In genomic region chr3:50350527-50351317, GRCh38 we compare ENCODE assay signal across 1 cellular context.
A peak's percentile ranks its signal among the peaks of the same experiment; 100 is the strongest.
TF ChIP-seq lines count a peak whose summit lies in the region.

TSS of gene CYB561D2 (plus strand) at chr3:50350862. CDS start at chr3:50351434, 572 bp downstream.
TSS of gene NPRL2 (minus strand) at chr3:50350775. CDS start at chr3:50350652, 123 bp downstream.

TF ChIP-seq in HepG2, 621 proteins besides CTCF, POLR2A, EP300 and RAD21 (continued from another document and continues in another):
- TF ChIP-seq ZNF260 (CRISPR knock-in tag; IDR thresholded peaks at IDR 0.05; ENCODE audit: borderline replicate concordance, low read depth) (peak; percentile 74; the same call in 1 of the 2 replicates), ZMYM2 (CRISPR knock-in tag; IDR thresholded peaks at IDR 0.05) (no peak; the same call in 1 of the 2 replicates), PTBP1 (IDR thresholded peaks at IDR 0.05; ENCODE audit: low read depth, low read length, poor library complexity, severe bottlenecking) (no peak), GATAD2A (CRISPR knock-in tag; IDR thresholded peaks at IDR 0.05) (peak; percentile 62), ZNF101 (CRISPR knock-in tag; IDR thresholded peaks at IDR 0.05; ENCODE audit: borderline replicate concordance, low read depth) (0 out of 2 replicates have a peak, but pooled peaks have one; percentile 60), THAP8 (CRISPR knock-in tag; IDR thresholded peaks at IDR 0.05; ENCODE audit: borderline replicate concordance) (0 out of 2 replicates have a peak, but pooled peaks have one; percentile 93), TIGD3 (CRISPR knock-in tag; IDR thresholded peaks at IDR 0.05; ENCODE audit: borderline replicate concordance) (peak; percentile 94), YEATS2 (CRISPR knock-in tag; IDR thresholded peaks at IDR 0.05; ENCODE audit: borderline replicate concordance) (peak; percentile 87), HMGA1 (CRISPR knock-in tag; conservative IDR thresholded peaks at IDR 0.05) (no peak), ZNF660 (CRISPR knock-in tag; IDR thresholded peaks at IDR 0.05; ENCODE audit: borderline replicate concordance, low read depth) (no peak; the same call in 1 of the 2 replicates), DR1 (CRISPR knock-in tag; IDR thresholded peaks at IDR 0.05) (peak; percentile 77), TBP (CRISPR knock-in tag; IDR thresholded peaks at IDR 0.05) (0 out of 2 replicates have a peak, but pooled peaks have one; percentile 86), MZF1 (CRISPR knock-in tag; IDR thresholded peaks at IDR 0.05; ENCODE audit: borderline replicate concordance) (no peak; the same call in 1 of the 2 replicates), ATM (IDR thresholded peaks at IDR 0.05; ENCODE audit: borderline replicate concordance) (no peak), ERF (CRISPR knock-in tag; IDR thresholded peaks at IDR 0.05) (peak; percentile 95), AKNA (CRISPR knock-in tag; IDR thresholded peaks at IDR 0.05; ENCODE audit: borderline replicate concordance) (peak; percentile 24; the same call in 1 of the 2 replicates), ZSCAN9 (CRISPR knock-in tag; IDR thresholded peaks at IDR 0.05; ENCODE audit: borderline replicate concordance) (peak; percentile 89), HOXA9 (CRISPR knock-in tag; IDR thresholded peaks at IDR 0.05; ENCODE audit: borderline replicate concordance) (peak; percentile 80; the same call in 1 of the 2 replicates), ZNF326 (CRISPR knock-in tag; IDR thresholded peaks at IDR 0.05; ENCODE audit: borderline replicate concordance) (no peak), MXI1 (IDR thresholded peaks at IDR 0.05; ENCODE audit: borderline replicate concordance, low read depth, low read length) (peak; percentile 58; the same call in 2 of the 3 replicates), TERF1 (CRISPR knock-in tag; IDR thresholded peaks at IDR 0.05) (peak; percentile 92; the same call in 1 of the 2 replicates), SP4 (CRISPR knock-in tag; IDR thresholded peaks at IDR 0.05) (peak; percentile 88), ZNF136 (CRISPR knock-in tag; IDR thresholded peaks at IDR 0.05; ENCODE audit: low read depth) (no peak), HNF4A (CRISPR knock-in tag; IDR thresholded peaks at IDR 0.05) (no peak), JUN (CRISPR knock-in tag; IDR thresholded peaks at IDR 0.05) (peak; percentile 13; the same call in 1 of the 2 replicates), MEF2D (CRISPR knock-in tag; IDR thresholded peaks at IDR 0.05) (no peak; the same call in none of the 2 replicates), KDM5A (IDR thresholded peaks at IDR 0.05; ENCODE audit: borderline replicate concordance, low read length) (peak; percentile 87; the same call in 1 of the 2 replicates), RBM22 (optimal IDR thresholded peaks at IDR 0.05; ENCODE audit: low read length) (no peak), MEIS1 (CRISPR knock-in tag; IDR thresholded peaks at IDR 0.05; ENCODE audit: borderline replicate concordance) (peak; percentile 72; the same call in 1 of the 2 replicates), ZNF44 (CRISPR knock-in tag; IDR thresholded peaks at IDR 0.05) (peak; percentile 83), PRDM15 (CRISPR knock-in tag; IDR thresholded peaks at IDR 0.05) (peak; percentile 52; the same call in 1 of the 2 replicates), ZNF746 (CRISPR knock-in tag; IDR thresholded peaks at IDR 0.05) (peak; percentile 49; the same call in 1 of the 2 replicates), ZNF124 (CRISPR knock-in tag; IDR thresholded peaks at IDR 0.05) (peak; percentile 95), ZSCAN12 (CRISPR knock-in tag; IDR thresholded peaks at IDR 0.05) (no peak), GTF3A (CRISPR knock-in tag; conservative IDR thresholded peaks at IDR 0.05) (no peak), HNF1B (CRISPR knock-in tag; IDR thresholded peaks at IDR 0.05) (peak; percentile 87), NR0B2 (CRISPR knock-in tag; IDR thresholded peaks at IDR 0.05) (peak; percentile 99), E2F1 (CRISPR knock-in tag; IDR thresholded peaks at IDR 0.05) (peak; percentile 66), ESRRA (CRISPR knock-in tag; IDR thresholded peaks at IDR 0.05; ENCODE audit: low read depth) (no peak; the same call in 1 of the 2 replicates), KDM4B (CRISPR knock-in tag; IDR thresholded peaks at IDR 0.05) (0 out of 2 replicates have a peak, but pooled peaks have one; percentile 32), BCLAF1 (IDR thresholded peaks at IDR 0.05) (no peak)
